7 cellular contexts compared by ENCODE assay signal in the genomic region with DNA sequence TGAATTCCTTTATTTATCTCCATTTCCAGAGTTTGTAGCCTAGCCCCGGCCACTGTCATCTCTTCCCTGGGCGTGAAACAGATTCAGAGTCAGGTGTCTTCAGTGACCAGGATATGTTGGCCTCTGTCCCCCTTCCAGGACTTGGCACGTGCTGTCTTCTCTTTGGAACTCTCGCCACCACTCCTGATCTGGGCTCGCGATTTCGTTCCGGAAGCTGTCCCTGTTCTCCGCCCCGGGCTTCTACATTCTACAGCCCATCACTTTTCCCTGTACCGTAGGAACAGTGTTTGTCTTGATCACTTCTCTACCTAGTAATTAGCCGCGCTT. TPM values are rescaled to one million over a fixed set of nuclear protein-coding genes. Genes with fewer than 3 reads are reported as not detected.
A peak's percentile ranks its signal among the peaks of the same experiment; 100 is the strongest.
DNase-seq lines count a peak whose midpoint lies in the region; ATAC-seq lines count a peak whose summit lies in the region.

No MANE protein-coding gene starts in this region.

- H3K27ac Mint-ChIP-seq in activated T-helper 1 cell treated with anti-CD3 and anti-CD28 coated beads, Interleukin-12 subunit alpha, Interleukin-12 subunit beta, Interleukin-2, Interleukin-4 antibody, amounts not matched to agents 30 ng/mL and 10 ng/mL and 1 ng/mL, durations not matched to agents 14 hours and 24 hours and 36 hours: peak overlapping the region; percentile 95

- no peaks in the 10 kb centered on the region for H3K9me3 ChIP-seq in skeletal muscle satellite cell (replicated peaks; ENCODE audit: low read length)

- H3K9ac ChIP-seq in skeletal muscle satellite cell (ENCODE audit: low read depth, low read length): peak overlapping the region; percentile 96

- H3K36me3 ChIP-seq in skeletal muscle satellite cell (ENCODE audit: insufficient read depth, low read length): peaks cover 10% of the 10 kb centered on the region

- intact Hi-C loops in activated T-helper 1 cell treated with anti-CD3 and anti-CD28 coated beads, Interleukin-12 subunit alpha, Interleukin-12 subunit beta, Interleukin-2, Interleukin-4 antibody, amounts not matched to agents 30 ng/mL and 10 ng/mL and 1 ng/mL, durations not matched to agents 14 hours and 24 hours and 36 hours (cut with micrococcal nuclease): loop anchor here (1.0 to 10.0 kb wide), 8 partner anchors 37 to 586 kb away; partner anchors contain the start of genes ACSS2, MMP24OS, PIGU and TRPC4AP
- intact Hi-C loops in left ventricle myocardium superior (cut with micrococcal nuclease): no loop called here

- peaks cover 5% of the 10 kb centered on the region for H3K4me1 ChIP-seq in skeletal muscle satellite cell (ENCODE audit: control insufficient read depth, insufficient read depth, low read length)

- H3K4me1 Mint-ChIP-seq in activated T-helper 1 cell treated with anti-CD3 and anti-CD28 coated beads, Interleukin-12 subunit alpha, Interleukin-12 subunit beta, Interleukin-2, Interleukin-4 antibody, amounts not matched to agents 30 ng/mL and 10 ng/mL and 1 ng/mL, durations not matched to agents 14 hours and 24 hours and 36 hours (ENCODE audit: low read depth): peaks cover 23% of the 10 kb centered on the region

- peak overlapping the region; percentile 94 for H3K4me3 Mint-ChIP-seq in activated T-helper 1 cell treated with anti-CD3 and anti-CD28 coated beads, Interleukin-12 subunit alpha, Interleukin-12 subunit beta, Interleukin-2, Interleukin-4 antibody, amounts not matched to agents 30 ng/mL and 10 ng/mL and 1 ng/mL, durations not matched to agents 14 hours and 24 hours and 36 hours

- H3K27me3 Mint-ChIP-seq in activated T-helper 1 cell treated with anti-CD3 and anti-CD28 coated beads, Interleukin-12 subunit alpha, Interleukin-12 subunit beta, Interleukin-2, Interleukin-4 antibody, amounts not matched to agents 30 ng/mL and 10 ng/mL and 1 ng/mL, durations not matched to agents 14 hours and 24 hours and 36 hours (ENCODE audit: insufficient read depth): peaks cover 2% of the 10 kb centered on the region

- no peaks in the 10 kb centered on the region for H3K9me3 Mint-ChIP-seq in activated T-helper 1 cell treated with anti-CD3 and anti-CD28 coated beads, Interleukin-12 subunit alpha, Interleukin-12 subunit beta, Interleukin-2, Interleukin-4 antibody, amounts not matched to agents 30 ng/mL and 10 ng/mL and 1 ng/mL, durations not matched to agents 14 hours and 24 hours and 36 hours

- peaks cover 15% of the 10 kb centered on the region for H3K36me3 Mint-ChIP-seq in activated T-helper 1 cell treated with anti-CD3 and anti-CD28 coated beads, Interleukin-12 subunit alpha, Interleukin-12 subunit beta, Interleukin-2, Interleukin-4 antibody, amounts not matched to agents 30 ng/mL and 10 ng/mL and 1 ng/mL, durations not matched to agents 14 hours and 24 hours and 36 hours (ENCODE audit: low read depth)

- peak overlapping the region; percentile 87 for H3K4me3 ChIP-seq in skeletal muscle satellite cell (ENCODE audit: low read length)

- DNase-seq in EL (peak; percentile 65), HuH-7.5 (ENCODE audit: low spot score) (peak; percentile 37), left ventricle myocardium superior (peak; percentile 41), Ammon's horn (ENCODE audit: low spot score) (no peak)
- DNase-seq in activated T-helper 1 cell treated with anti-CD3 and anti-CD28 coated beads, Interleukin-12 subunit alpha, Interleukin-12 subunit beta, Interleukin-2, Interleukin-4 antibody, amounts not matched to agents 30 ng/mL and 10 ng/mL and 1 ng/mL, durations not matched to agents 14 hours and 24 hours and 36 hours (ENCODE audit: low spot score): no peak

- H3K4me2 ChIP-seq in skeletal muscle satellite cell (ENCODE audit: low read length): peak overlapping the region; percentile 92

- ATAC-seq in left ventricle myocardium superior (peak; percentile 5), GM21528 (IDR thresholded peaks at IDR 0.05; ENCODE audit: low FRiP score, unreplicated experiment) (no peak)

- H3K27me3 ChIP-seq in skeletal muscle satellite cell (ENCODE audit: control insufficient read depth, insufficient read depth, low read length): no peaks in the 10 kb centered on the region

RNA-seq across cellular contexts. Expression of gene GSS, which starts 0.7 kb away (rescaled TPM):
- total RNA-seq in activated T-helper 1 cell treated with anti-CD3 and anti-CD28 coated beads, Interleukin-12 subunit alpha, Interleukin-12 subunit beta, Interleukin-2, Interleukin-4 antibody, amounts not matched to agents 30 ng/mL and 10 ng/mL and 1 ng/mL, durations not matched to agents 14 hours and 24 hours and 36 hours: 64.1 and 68.0 TPM in 2 replicates
- total RNA-seq in left ventricle myocardium superior: 18.6 TPM
- 74.3 and 82.9 TPM in 2 replicates for total RNA-seq in skeletal muscle satellite cell (2012; rRNA removed)

RNA-seq across cellular contexts. Expression of gene MYH7B, which starts 0.8 kb away (rescaled TPM):
- total RNA-seq in activated T-helper 1 cell treated with anti-CD3 and anti-CD28 coated beads, Interleukin-12 subunit alpha, Interleukin-12 subunit beta, Interleukin-2, Interleukin-4 antibody, amounts not matched to agents 30 ng/mL and 10 ng/mL and 1 ng/mL, durations not matched to agents 14 hours and 24 hours and 36 hours: 0.20 and 0.44 TPM in 2 replicates
- 297 TPM for total RNA-seq in left ventricle myocardium superior
- total RNA-seq in skeletal muscle satellite cell (2012; rRNA removed): 0.22 TPM in 1 of 2 replicates, not detected in the other

Comparison
In these comparisons a context has a peak if more than half of its experiments do, and no peak if none do; other contexts are left out.
1. DNase-seq: peak in EL (single experiment), HuH-7.5 (single experiment) and left ventricle myocardium superior (single experiment); none in activated T-helper 1 cell treated with anti-CD3 and anti-CD28 coated beads, Interleukin-12 subunit alpha, Interleukin-12 subunit beta, Interleukin-2, Interleukin-4 antibody, amounts not matched to agents 30 ng/mL and 10 ng/mL and 1 ng/mL, durations not matched to agents 14 hours and 24 hours and 36 hours (single experiment) and Ammon's horn (single experiment).
2. RNA of gene MYH7B, which starts 0.8 kb away (total RNA-seq): 297 TPM in left ventricle myocardium superior (single experiment); 0.20 to 0.44 TPM in activated T-helper 1 cell treated with anti-CD3 and anti-CD28 coated beads, Interleukin-12 subunit alpha, Interleukin-12 subunit beta, Interleukin-2, Interleukin-4 antibody, amounts not matched to agents 30 ng/mL and 10 ng/mL and 1 ng/mL, durations not matched to agents 14 hours and 24 hours and 36 hours; every median in the first group is over 100 times any median in the second.